ENCODE assay signal across 21 cellular contexts in the genomic region with DNA sequence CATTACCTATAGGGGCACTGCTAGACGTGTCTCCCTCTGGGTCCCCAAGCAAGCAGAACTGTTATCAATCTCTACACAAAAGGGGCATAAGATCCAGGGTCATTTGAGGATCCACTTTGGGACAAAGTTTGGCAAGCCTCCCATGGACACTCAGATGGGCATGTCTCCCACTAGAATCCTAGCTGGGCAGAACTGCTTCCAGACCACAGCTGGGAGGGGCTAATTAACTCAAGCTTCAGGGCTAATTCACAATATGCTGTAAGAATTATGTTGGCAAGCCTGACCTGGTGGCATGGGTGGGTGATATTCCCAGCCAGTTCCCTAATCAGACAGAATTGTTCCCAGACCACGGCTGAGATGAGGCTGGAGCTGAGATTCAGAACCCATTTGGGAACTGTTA.
"Had no signal": no experiment of that assay in that cellular context is flagged by ENCODE, and none has a peak within 500 bp of the region (broad histone marks: within the 10 kb centered on the region; RNA-seq: fewer than 3 reads in every experiment).

No MANE protein-coding gene starts in this region.

- H3K36me3 ChIP-seq: ovary, right atrium auricular region, right lobe of liver, tibial nerve, uterus had no signal

- ATAC-seq: left lobe of liver; naive thymus-derived CD4-positive, alpha-beta T cell; natural killer cell treated with Interleukin-12 subunit alpha and Interleukin-12 subunit beta and Interleukin-15 and Interleukin-18, amount 100 ng/mL, for 72 hours; right lobe of liver; stimulated activated memory B cell treated with anti-CD40 and anti-IgM and Interleukin-4, amounts not matched to agents 10 μg/mL and 1 μg/mL and 100 μg/mL, for 72 hours; stimulated activated naive CD8-positive, alpha-beta T cell treated with anti-CD3 and anti-CD28 coated beads, Interleukin-15, amount 100 ng/mL, for 72 hours had no signal

- H3K27me3 ChIP-seq: right atrium auricular region, right lobe of liver, tibial nerve, uterus had no signal

- H3K4me3 ChIP-seq: lung, ovary, right atrium auricular region, right lobe of liver, smooth muscle cell, tibial nerve, uterus had no signal

- H3K27ac ChIP-seq: ovary, right atrium auricular region, right lobe of liver, tibial nerve, uterus had no signal

- H3K9me3 ChIP-seq: ovary, right lobe of liver, uterus had no signal

- DNase-seq: kidney glomerular epithelial cell; left cardiac atrium; mesendoderm; naive thymus-derived CD4-positive, alpha-beta T cell; ovary; right lobe of liver; stimulated activated CD4-positive, alpha-beta T cell treated with anti-CD3 and anti-CD28 coated beads, Interleukin-1b, Interleukin-23, amount 100 ng/mL, for 48 hours; stimulated activated CD4-positive, alpha-beta T cell treated with anti-CD3 and anti-CD28 coated beads, Interleukin-2, amount 100 ng/mL, for 48 hours; stimulated activated CD4-positive, alpha-beta T cell treated with anti-CD3 and anti-CD28 coated beads, Interleukin-4, amount 100 ng/mL, for 4 hours; stimulated activated CD8-positive, alpha-beta memory T cell treated with anti-CD3 and anti-CD28 coated beads, Interleukin-4, amount 100 ng/mL, for 48 hours; stimulated activated naive CD4-positive, alpha-beta T cell treated with Interleukin-2 at 50 U/mL for 16 hours; stimulated activated naive CD8-positive, alpha-beta T cell treated with anti-CD3 and anti-CD28 coated beads, Interleukin-15, amount 100 ng/mL, for 72 hours; substantia nigra; uterus had no signal

- H3K4me1 ChIP-seq: right atrium auricular region, right lobe of liver, uterus had no signal

- H3K4me2 ChIP-seq: smooth muscle cell had no signal
